ENCODE assay signal across 7 cellular contexts in genomic region chr11:20443596-20443995, GRCh38. TPM values are rescaled to one million over a fixed set of nuclear protein-coding genes. Genes with fewer than 3 reads are reported as not detected.
DNase-seq lines count a peak whose midpoint lies in the region; ATAC-seq and TF ChIP-seq lines count a peak whose summit lies in the region.

No MANE protein-coding gene starts in this region.

- no peaks in the 10 kb centered on the region for H3K36me3 ChIP-seq in MG63

- peaks cover 1% of the 10 kb centered on the region for H3K4me1 Mint-ChIP-seq in progenitor cell of endocrine pancreas (ENCODE audit: low read depth)
- H3K4me1 Mint-ChIP-seq in activated T-helper 17 cell treated with anti-CD3 and anti-CD28 coated beads, Interleukin-2, amount 50 U/mL, for 72 hours = no peaks in the 10 kb centered on the region

- no peak overlapping the region for H3K4me3 ChIP-seq in MG63

- H3K9me3 Mint-ChIP-seq in progenitor cell of endocrine pancreas (ENCODE audit: low read depth) = no peaks in the 10 kb centered on the region
- H3K9me3 Mint-ChIP-seq in activated T-helper 17 cell treated with anti-CD3 and anti-CD28 coated beads, Interleukin-2, amount 50 U/mL, for 72 hours = no peaks in the 10 kb centered on the region

- no peak overlapping the region for H3K27ac Mint-ChIP-seq in progenitor cell of endocrine pancreas
- no peak overlapping the region for H3K27ac Mint-ChIP-seq in activated T-helper 17 cell treated with anti-CD3 and anti-CD28 coated beads, Interleukin-2, amount 50 U/mL, for 72 hours

- no peaks in the 10 kb centered on the region for H3K27me3 Mint-ChIP-seq in progenitor cell of endocrine pancreas
- no peaks in the 10 kb centered on the region for H3K27me3 Mint-ChIP-seq in activated T-helper 17 cell treated with anti-CD3 and anti-CD28 coated beads, Interleukin-2, amount 50 U/mL, for 72 hours

- ATAC-seq in activated T-helper 17 cell treated with anti-CD3 and anti-CD28 coated beads, Interleukin-2, amount 50 U/mL, for 72 hours (replicated peaks) = no peak

- DNase-seq in NCI-H1105 treated with DMSO at 0.1 percent for 48 hours (lab: John Stamatoyannopoulos, UW) = peak; percentile 52
- peak; percentile 18 for DNase-seq in dedifferentiated amniotic fluid mesenchymal stem cell (ENCODE audit: extremely low spot score)
- no peak for DNase-seq in progenitor cell of endocrine pancreas (ENCODE audit: low spot score, unreplicated experiment)
- no peak for DNase-seq in MG63
- DNase-seq in SKM-1 treated with dmso at 0.1 percent for 144 hours (lab: John Stamatoyannopoulos, UW; ENCODE audit: unreplicated experiment) = no peak

- peak; percentile 29; the same call in 1 of the 3 replicates for TF ChIP-seq CTCF in GM12872 (IDR thresholded peaks at IDR 0.05; ENCODE audit: insufficient read depth, low read depth, low read length)
- TF ChIP-seq CTCF in progenitor cell of endocrine pancreas (IDR thresholded peaks at IDR 0.05; ENCODE audit: unreplicated experiment) = peak; percentile 30

- H3K9me3 ChIP-seq in MG63 = no peaks in the 10 kb centered on the region

- H3K4me3 Mint-ChIP-seq in progenitor cell of endocrine pancreas (ENCODE audit: low read depth) = no peak overlapping the region
- no peak overlapping the region for H3K4me3 Mint-ChIP-seq in activated T-helper 17 cell treated with anti-CD3 and anti-CD28 coated beads, Interleukin-2, amount 50 U/mL, for 72 hours

- H3K36me3 Mint-ChIP-seq in progenitor cell of endocrine pancreas (ENCODE audit: insufficient read depth) = no peaks in the 10 kb centered on the region
- peaks cover 46% of the 10 kb centered on the region for H3K36me3 Mint-ChIP-seq in activated T-helper 17 cell treated with anti-CD3 and anti-CD28 coated beads, Interleukin-2, amount 50 U/mL, for 72 hours (ENCODE audit: low read depth)

- no peaks in the 10 kb centered on the region for H3K27me3 ChIP-seq in MG63

RNA-seq across cellular contexts. Expression of gene PRMT3, which starts 56.1 kb away (rescaled TPM):
- 12.2 and 19.3 TPM in 2 replicates for total RNA-seq in progenitor cell of endocrine pancreas
- total RNA-seq in activated T-helper 17 cell treated with anti-CD3 and anti-CD28 coated beads, Interleukin-2, amount 50 U/mL, for 72 hours = 10 to 100 TPM; 21.4 to 42.0 TPM
- 19.0 and 30.7 TPM in 2 replicates for total RNA-seq in MG63 (2014; rRNA removed; shearing (Covaris generic); ENCODE audit: low replicate concordance)

Comparison
In these comparisons a context has a peak if more than half of its experiments do, and no peak if none do; other contexts are left out.
1. DNase-seq: peak in NCI-H1105 treated with DMSO at 0.1 percent for 48 hours (single experiment) and dedifferentiated amniotic fluid mesenchymal stem cell (single experiment); none in progenitor cell of endocrine pancreas (single experiment), MG63 (single experiment) and SKM-1 treated with dmso at 0.1 percent for 144 hours (single experiment).